32 cellular contexts compared by ENCODE assay signal in the genomic region with DNA sequence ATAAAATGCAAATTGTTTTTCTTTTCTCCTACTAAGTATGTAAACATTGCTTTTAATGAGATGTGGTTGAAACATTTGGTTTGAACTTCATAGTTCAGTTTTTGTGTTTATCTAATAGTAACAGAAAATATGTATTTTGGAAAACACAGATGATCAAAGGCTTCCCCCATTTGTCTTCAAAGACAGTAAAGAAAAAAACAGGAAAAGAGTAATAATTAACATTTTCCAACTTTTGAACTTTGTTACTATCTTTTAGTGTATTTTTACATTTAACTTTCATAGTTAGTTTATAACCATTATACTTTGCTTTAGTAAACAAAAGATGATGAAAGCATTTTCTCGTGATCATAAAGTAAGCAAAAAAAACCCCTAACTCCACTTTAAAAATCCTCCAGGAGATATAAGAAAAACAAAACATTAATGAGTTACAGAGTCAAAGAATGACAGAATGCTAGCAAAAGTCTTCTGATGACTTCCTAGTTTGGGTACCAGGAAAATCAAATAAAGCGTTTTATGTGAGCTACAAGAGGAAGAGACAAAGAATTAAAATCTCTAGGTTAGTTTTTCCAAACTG. TPM values are rescaled to one million over a fixed set of nuclear protein-coding genes. Genes with fewer than 3 reads are reported as not detected.
"Had no signal": no experiment of that assay in that cellular context is flagged by ENCODE, and none has a peak within 500 bp of the region (broad histone marks: within the 10 kb centered on the region; RNA-seq: fewer than 3 reads in every experiment).

No MANE protein-coding gene starts in this region.

- FAIRE-seq: keratinocyte had no signal

- H3K27me3 ChIP-seq: left lung, ovary, tibial nerve, uterus had no signal

- H3K9me3 ChIP-seq: left lung, lower lobe of right lung, ovary, tibial nerve, uterus had no signal

- H3K27ac ChIP-seq: left lung, lower lobe of right lung, ovary, tibial nerve, uterus had no signal

- ATAC-seq: left colon; left lung; lower lobe of right lung; natural killer cell treated with Interleukin-12 subunit alpha and Interleukin-12 subunit beta and Interleukin-15 and Interleukin-18, amount 100 ng/mL, for 72 hours; right cardiac atrium; stimulated activated memory B cell treated with anti-CD40 and anti-IgM and Interleukin-4, amounts not matched to agents 10 μg/mL and 1 μg/mL and 100 μg/mL, for 72 hours; stimulated activated naive CD8-positive, alpha-beta T cell treated with anti-CD3 and anti-CD28 coated beads, Interleukin-15, amount 100 ng/mL, for 72 hours had no signal

- DNase-seq: hippocampal formation; left colon; left lung; lower lobe of right lung; mammary epithelial cell; mesenchymal stem cell; naive B cell; ovary; retina; right cardiac atrium; stimulated activated CD4-positive, alpha-beta T cell treated with anti-CD3 and anti-CD28 coated beads, Interleukin-1b, Interleukin-23, amount 100 ng/mL, for 48 hours; stimulated activated CD4-positive, alpha-beta T cell treated with anti-CD3 and anti-CD28 coated beads, Interleukin-2, amount 100 ng/mL, for 48 hours; stimulated activated CD4-positive, alpha-beta T cell treated with anti-CD3 and anti-CD28 coated beads, Interleukin-4, amount 100 ng/mL, for 4 hours; stimulated activated CD8-positive, alpha-beta memory T cell treated with anti-CD3 and anti-CD28 coated beads, Interleukin-4, amount 100 ng/mL, for 48 hours; stimulated activated naive CD4-positive, alpha-beta T cell treated with Interleukin-2 at 50 U/mL for 16 hours; stimulated activated naive CD8-positive, alpha-beta T cell treated with anti-CD3 and anti-CD28 coated beads, Interleukin-15, amount 100 ng/mL, for 72 hours; substantia nigra; uterus had no signal

- H3K4me3 ChIP-seq: left lung, lower lobe of right lung, ovary, smooth muscle cell, tibial nerve, uterus had no signal

- H3K4me2 ChIP-seq: smooth muscle cell had no signal

- H3K36me3 ChIP-seq: left lung, lower lobe of right lung, ovary, tibial nerve, uterus had no signal

- H3K4me1 ChIP-seq: left lung, lower lobe of right lung, tibial nerve, uterus had no signal

RNA-seq across cellular contexts. Expression of gene GPRC6A, which starts 13.6 kb away (rescaled TPM):
- total RNA-seq: left colon; liver; lower lobe of right lung; mammary epithelial cell; mononuclear cell; natural killer cell treated with Interleukin-12 subunit alpha and Interleukin-12 subunit beta and Interleukin-15 and Interleukin-18, amount 100 ng/mL, for 72 hours; omental fat pad; ovary; progenitor cell of endocrine pancreas; pulmonary artery endothelial cell; right cardiac atrium; skeletal muscle tissue; smooth muscle cell; temporal lobe; tibial nerve; ureter had no signal
- polyA plus RNA-seq: keratinocyte, liver, mammary epithelial cell, neural cell, ovary, right cardiac atrium, smooth muscle cell had no signal

RNA-seq across cellular contexts. Expression of gene RFX6, which starts 34.6 kb away (rescaled TPM):
- total RNA-seq: left lung; liver; lower lobe of right lung; mammary epithelial cell; mononuclear cell; natural killer cell treated with Interleukin-12 subunit alpha and Interleukin-12 subunit beta and Interleukin-15 and Interleukin-18, amount 100 ng/mL, for 72 hours; omental fat pad; ovary; pulmonary artery endothelial cell; right cardiac atrium; skeletal muscle tissue; smooth muscle cell; temporal lobe; ureter; uterus had no signal
- polyA plus RNA-seq: keratinocyte, liver, mammary epithelial cell, neural cell, ovary, right cardiac atrium, smooth muscle cell had no signal
